In genomic region chr9:21833090-21833801, GRCh38 we compare ENCODE assay signal across 9 cellular contexts. TPM values are rescaled to one million over a fixed set of nuclear protein-coding genes. Genes with fewer than 3 reads are reported as not detected.
A peak's percentile ranks its signal among the peaks of the same experiment; 100 is the strongest.
DNase-seq lines count a peak whose midpoint lies in the region; ATAC-seq and TF ChIP-seq lines count a peak whose summit lies in the region.
"Had no signal": no experiment of that assay in that cellular context is flagged by ENCODE, and none has a peak within 500 bp of the region (broad histone marks: within the 10 kb centered on the region; RNA-seq: fewer than 3 reads in every experiment).

No MANE protein-coding gene starts in this region.

- intact Hi-C loops in thyroid gland (cut with DNase I): no loop called here

- H3K4me1 ChIP-seq in thyroid gland: no peaks in the 10 kb centered on the region

- H3K36me3 Mint-ChIP-seq in naive B cell: peaks cover 17 to 24% of the 10 kb centered on the region in 2 donors

- peaks cover 0 to 3% (median 0%) of the 10 kb centered on the region in 7 donors for H3K9me3 Mint-ChIP-seq in naive B cell

- H3K27ac Mint-ChIP-seq in naive B cell: peak overlapping the region; percentile 78 to 90 (median 86)

- no peak for TF ChIP-seq CTCF in thyroid gland (IDR thresholded peaks at IDR 0.05)

- no peak for TF ChIP-seq POLR2A in thyroid gland (IDR thresholded peaks at IDR 0.05)

- H3K4me1 Mint-ChIP-seq in naive B cell: peaks cover 30 to 51% (median 43%) of the 10 kb centered on the region in 3 donors

- H3K27me3 Mint-ChIP-seq in naive B cell: no peaks in the 10 kb centered on the region

- DNase-seq in NAMALWA (ENCODE audit: low spot score) (peak; percentile 39), naive B cell (peak; percentile 55), thyroid gland (no peak), H4 (ENCODE audit: low spot score) (no peak)
- no peak for DNase-seq in stimulated activated CD4-positive, alpha-beta T cell treated with anti-CD3 and anti-CD28 coated beads, Interleukin-2, amount 100 ng/mL, for 48 hours
- DNase-seq: stimulated activated CD8-positive, alpha-beta memory T cell treated with anti-CD3 and anti-CD28 coated beads, Interleukin-4, amount 100 ng/mL, for 48 hours had no signal

- no peaks in the 10 kb centered on the region for H3K27me3 ChIP-seq in thyroid gland

- WGBS in thyroid gland, 2 donors: 95 to 96% methylated on average over 8 of the region's 8 CpGs

- peaks cover 9 to 12% of the 10 kb centered on the region in 2 donors for H3K36me3 ChIP-seq in thyroid gland

- H3K27ac ChIP-seq in thyroid gland: no peak overlapping the region

- ATAC-seq in GM19025 (IDR thresholded peaks at IDR 0.05; ENCODE audit: low read depth, unreplicated experiment) (peak; percentile 60), HG02763 (IDR thresholded peaks at IDR 0.05; ENCODE audit: unreplicated experiment) (peak; percentile 74), naive B cell (ENCODE audit: low read depth in 2 of 2) (peak; percentile 82 to 87)
- no peak for ATAC-seq in activated CD4-positive, CD25-positive, alpha-beta regulatory T cell treated with anti-CD3 and anti-CD28 coated beads, Interleukin-2, amount 50 U/mL, for 24 hours

- H3K4me3 ChIP-seq in thyroid gland (replicated peaks in 1 of 3): no peak overlapping the region

- H3K9me3 ChIP-seq in thyroid gland: no peaks in the 10 kb centered on the region

- peak overlapping the region in 6 of 8 donors; percentile 17 to 75 (median 38) for H3K4me3 Mint-ChIP-seq in naive B cell

RNA-seq across cellular contexts. Expression of gene MTAP, which starts 30.8 kb away (rescaled TPM):
- 10 to 100 TPM; 12.1 to 24.3 (median 18.1) TPM for polyA plus RNA-seq in naive B cell (ENCODE audit: low read depth in 6 of 6)
- total RNA-seq in thyroid gland: 10 to 100 TPM; 17.1 to 24.2 (median 19.1) TPM
- not detected in 2 replicates for total RNA-seq in H4 (2014; rRNA removed; shearing (Covaris generic))

Comparison
In these comparisons a context has a peak if more than half of its experiments do, and no peak if none do; other contexts are left out.
1. ATAC-seq: peak in GM19025 (single experiment), HG02763 (single experiment) and naive B cell (2 of 2); none in activated CD4-positive, CD25-positive, alpha-beta regulatory T cell treated with anti-CD3 and anti-CD28 coated beads, Interleukin-2, amount 50 U/mL, for 24 hours (0 of 2).
2. DNase-seq: peak in NAMALWA (single experiment) and naive B cell (single experiment); none in thyroid gland (0 of 2), stimulated activated CD4-positive, alpha-beta T cell treated with anti-CD3 and anti-CD28 coated beads, Interleukin-2, amount 100 ng/mL, for 48 hours (0 of 2) and H4 (single experiment).
3. RNA of gene MTAP, which starts 30.8 kb away (total RNA-seq): 17.1 to 24.2 TPM in thyroid gland; not detected in H4; every median in the first group is over 10 times any median in the second.